In genomic region chr11:95764267-95764898, GRCh38 we compare ENCODE assay signal across 9 cellular contexts. TPM values are rescaled to one million over a fixed set of nuclear protein-coding genes. Genes with fewer than 3 reads are reported as not detected.
DNase-seq lines count a peak whose midpoint lies in the region; ATAC-seq and TF ChIP-seq lines count a peak whose summit lies in the region.
"Had no signal": no experiment of that assay in that cellular context is flagged by ENCODE, and none has a peak within 500 bp of the region (broad histone marks: within the 10 kb centered on the region; RNA-seq: fewer than 3 reads in every experiment).

No MANE protein-coding gene starts in this region.

- H3K4me1 ChIP-seq in body of pancreas = no peaks in the 10 kb centered on the region
- peaks cover 0 to 11% of the 10 kb centered on the region in 2 donors for H3K4me1 ChIP-seq in thyroid gland

- TF ChIP-seq POLR2A in body of pancreas (IDR thresholded peaks at IDR 0.05) (no peak), thyroid gland (IDR thresholded peaks at IDR 0.05) (no peak)

- no peaks in the 10 kb centered on the region for H3K9me3 ChIP-seq in body of pancreas
- no peaks in the 10 kb centered on the region for H3K9me3 ChIP-seq in thyroid gland

- peaks cover 4% of the 10 kb centered on the region for H3K36me3 Mint-ChIP-seq in activated CD8-positive, alpha-beta memory T cell treated with anti-CD3 and anti-CD28 coated beads, Interleukin-2, amount 10 ng/mL, durations not matched to agents 7 days and 5 days
- H3K36me3 Mint-ChIP-seq in activated T-helper 2 cell treated with anti-CD3 and anti-CD28 coated beads, Interferon-gamma antibody, Interleukin-2, Interleukin-4, amounts not matched to agents 10 μg/mL and 5 μg/mL and 100 μg/mL, durations not matched to agents 14 hours and 24 hours and 36 hours (ENCODE audit: low read depth) = peaks cover 11% of the 10 kb centered on the region

- H3K27ac ChIP-seq in body of pancreas (no peak overlapping the region), thyroid gland (no peak overlapping the region)

- no peak overlapping the region for H3K4me3 Mint-ChIP-seq in activated CD8-positive, alpha-beta memory T cell treated with anti-CD3 and anti-CD28 coated beads, Interleukin-2, amount 10 ng/mL, durations not matched to agents 7 days and 5 days
- no peak overlapping the region for H3K4me3 Mint-ChIP-seq in activated T-helper 2 cell treated with anti-CD3 and anti-CD28 coated beads, Interferon-gamma antibody, Interleukin-2, Interleukin-4, amounts not matched to agents 10 μg/mL and 5 μg/mL and 100 μg/mL, durations not matched to agents 14 hours and 24 hours and 36 hours (ENCODE audit: low read depth)
- H3K4me3 Mint-ChIP-seq: dendritic cell treated with granulocyte-macrophage colony-stimulating factor and Interleukin-4, amounts not matched to agents 40 ng/mL and 50 ng/mL, for 4 days had no signal

- H3K36me3 ChIP-seq in body of pancreas (replicated peaks in 1 of 2; ENCODE audit: insufficient read depth in 1 of 2, low read depth in 2 of 2) = no peaks in the 10 kb centered on the region
- H3K36me3 ChIP-seq in thyroid gland = no peaks in the 10 kb centered on the region

- H3K27me3 Mint-ChIP-seq in activated CD8-positive, alpha-beta memory T cell treated with anti-CD3 and anti-CD28 coated beads, Interleukin-2, amount 10 ng/mL, durations not matched to agents 7 days and 5 days = peaks cover 6% of the 10 kb centered on the region
- no peaks in the 10 kb centered on the region for H3K27me3 Mint-ChIP-seq in activated T-helper 2 cell treated with anti-CD3 and anti-CD28 coated beads, Interferon-gamma antibody, Interleukin-2, Interleukin-4, amounts not matched to agents 10 μg/mL and 5 μg/mL and 100 μg/mL, durations not matched to agents 14 hours and 24 hours and 36 hours (ENCODE audit: low read depth)
- H3K27me3 Mint-ChIP-seq: dendritic cell treated with granulocyte-macrophage colony-stimulating factor and Interleukin-4, amounts not matched to agents 40 ng/mL and 50 ng/mL, for 4 days had no signal

- H3K27ac Mint-ChIP-seq in activated CD8-positive, alpha-beta memory T cell treated with anti-CD3 and anti-CD28 coated beads, Interleukin-2, amount 10 ng/mL, durations not matched to agents 7 days and 5 days = no peak overlapping the region
- no peak overlapping the region for H3K27ac Mint-ChIP-seq in activated T-helper 2 cell treated with anti-CD3 and anti-CD28 coated beads, Interferon-gamma antibody, Interleukin-2, Interleukin-4, amounts not matched to agents 10 μg/mL and 5 μg/mL and 100 μg/mL, durations not matched to agents 14 hours and 24 hours and 36 hours
- H3K27ac Mint-ChIP-seq: dendritic cell treated with granulocyte-macrophage colony-stimulating factor and Interleukin-4, amounts not matched to agents 40 ng/mL and 50 ng/mL, for 4 days had no signal

- H3K4me3 ChIP-seq in body of pancreas (no peak overlapping the region), thyroid gland (replicated peaks in 1 of 3) (no peak overlapping the region)

- H3K4me1 Mint-ChIP-seq in activated CD8-positive, alpha-beta memory T cell treated with anti-CD3 and anti-CD28 coated beads, Interleukin-2, amount 10 ng/mL, durations not matched to agents 7 days and 5 days = no peaks in the 10 kb centered on the region
- peaks cover 15% of the 10 kb centered on the region for H3K4me1 Mint-ChIP-seq in activated T-helper 2 cell treated with anti-CD3 and anti-CD28 coated beads, Interferon-gamma antibody, Interleukin-2, Interleukin-4, amounts not matched to agents 10 μg/mL and 5 μg/mL and 100 μg/mL, durations not matched to agents 14 hours and 24 hours and 36 hours (ENCODE audit: low read depth)

- H3K27me3 ChIP-seq in body of pancreas (no peaks in the 10 kb centered on the region), thyroid gland (no peaks in the 10 kb centered on the region)

- no peaks in the 10 kb centered on the region for H3K9me3 Mint-ChIP-seq in activated CD8-positive, alpha-beta memory T cell treated with anti-CD3 and anti-CD28 coated beads, Interleukin-2, amount 10 ng/mL, durations not matched to agents 7 days and 5 days (ENCODE audit: low read depth)
- H3K9me3 Mint-ChIP-seq in activated T-helper 2 cell treated with anti-CD3 and anti-CD28 coated beads, Interferon-gamma antibody, Interleukin-2, Interleukin-4, amounts not matched to agents 10 μg/mL and 5 μg/mL and 100 μg/mL, durations not matched to agents 14 hours and 24 hours and 36 hours = no peaks in the 10 kb centered on the region
- H3K9me3 Mint-ChIP-seq: dendritic cell treated with granulocyte-macrophage colony-stimulating factor and Interleukin-4, amounts not matched to agents 40 ng/mL and 50 ng/mL, for 4 days had no signal

- ATAC-seq in activated CD8-positive, alpha-beta memory T cell treated with anti-CD3 and anti-CD28 coated beads, Interleukin-2, amount 10 ng/mL, durations not matched to agents 7 days and 5 days = peak; percentile 80
- ATAC-seq in HG03066 (IDR thresholded peaks at IDR 0.05; ENCODE audit: low read depth, unreplicated experiment) (peak; percentile 62), body of pancreas (peak; percentile 81)

- peak; percentile 47 to 76 (median 73) for TF ChIP-seq CTCF in body of pancreas (IDR thresholded peaks at IDR 0.05)
- TF ChIP-seq CTCF in thyroid gland (IDR thresholded peaks at IDR 0.05) = peak; percentile 44 to 83 (median 62)

- no peak for DNase-seq in activated CD8-positive, alpha-beta memory T cell treated with anti-CD3 and anti-CD28 coated beads, Interleukin-2, amount 10 ng/mL, durations not matched to agents 7 days and 5 days
- no peak for DNase-seq in activated CD8-positive, alpha-beta memory T cell treated with anti-CD3 and anti-CD28 coated beads, Interleukin-2, amount 50 U/mL, for 48 hours
- DNase-seq in NCI-H446 treated with DMSO at 0.1 percent for 48 hours (lab: John Stamatoyannopoulos, UW) (peak; percentile 68), body of pancreas (no peak), inferior parietal cortex (ENCODE audit: extremely low spot score) (peak; percentile 78), thyroid gland (no peak)
- DNase-seq in activated T-helper 2 cell treated with anti-CD3 and anti-CD28 coated beads, Interferon-gamma antibody, Interleukin-2, Interleukin-4, amounts not matched to agents 10 μg/mL and 5 μg/mL and 100 μg/mL, durations not matched to agents 14 hours and 24 hours and 36 hours (ENCODE audit: low spot score) = no peak

- 17% methylated on average over 4 of the region's 4 CpGs for WGBS in body of pancreas, 2 donors
- 18 to 19% methylated on average over 4 of the region's 4 CpGs for WGBS in thyroid gland, 2 donors

- intact Hi-C loops in body of pancreas (cut with DNase I) = loop anchor here (10.0 kb wide), 1 partner anchor 790 kb away; the partner anchor contains the start of genes CWC15 and KDM4D
- intact Hi-C loops in thyroid gland (cut with DNase I) = loop anchor here (5.0 to 10.0 kb wide), 2 partner anchors 60 to 612 kb away; no protein-coding TSS in a partner anchor
- intact Hi-C loops in activated T-helper 2 cell treated with anti-CD3 and anti-CD28 coated beads, Interferon-gamma antibody, Interleukin-2, Interleukin-4, amounts not matched to agents 10 μg/mL and 5 μg/mL and 100 μg/mL, durations not matched to agents 14 hours and 24 hours and 36 hours (cut with micrococcal nuclease) = loop anchor here (1.0 to 5.0 kb wide), 5 partner anchors 50 to 697 kb away; no protein-coding TSS in a partner anchor

- CTCF ChIA-PET in activated CD8-positive, alpha-beta memory T cell treated with anti-CD3 and anti-CD28 coated beads, Interleukin-2, amount 10 ng/mL, durations not matched to agents 7 days and 5 days (lab: Charles Lee) = interaction anchor here (0.9 to 7.4 kb wide), 6 partner anchors 8 to 629 kb away, joined by 3 to 57 read pairs (median 4); partner anchors contain the start of genes CEP57 and FAM76B

RNA-seq across cellular contexts. Expression of gene FAM76B, which starts 25.2 kb away (rescaled TPM):
- 10 to 100 TPM; 50.4 to 51.3 TPM for total RNA-seq in activated CD8-positive, alpha-beta memory T cell treated with anti-CD3 and anti-CD28 coated beads, Interleukin-2, amount 10 ng/mL, durations not matched to agents 7 days and 5 days
- total RNA-seq in body of pancreas = 10 to 100 TPM; 23.9 to 29.7 TPM
- total RNA-seq in thyroid gland = 10 to 100 TPM; 37.4 to 61.9 (median 46.8) TPM
- 46.6 and 49.7 TPM in 2 replicates for total RNA-seq in activated T-helper 2 cell treated with anti-CD3 and anti-CD28 coated beads, Interferon-gamma antibody, Interleukin-2, Interleukin-4, amounts not matched to agents 10 μg/mL and 5 μg/mL and 100 μg/mL, durations not matched to agents 14 hours and 24 hours and 36 hours

RNA-seq across cellular contexts. Expression of gene CEP57, which starts 25.9 kb away (rescaled TPM):
- total RNA-seq in activated CD8-positive, alpha-beta memory T cell treated with anti-CD3 and anti-CD28 coated beads, Interleukin-2, amount 10 ng/mL, durations not matched to agents 7 days and 5 days = 10 to 100 TPM; 80.6 to 92.4 TPM
- total RNA-seq in body of pancreas = 10 to 100 TPM; 30.4 to 72.8 TPM
- 10 to 100 TPM; 41.3 to 57.7 (median 53.7) TPM for total RNA-seq in thyroid gland
- 88.3 and 94.5 TPM in 2 replicates for total RNA-seq in activated T-helper 2 cell treated with anti-CD3 and anti-CD28 coated beads, Interferon-gamma antibody, Interleukin-2, Interleukin-4, amounts not matched to agents 10 μg/mL and 5 μg/mL and 100 μg/mL, durations not matched to agents 14 hours and 24 hours and 36 hours

Comparison
In these comparisons a context has a peak if more than half of its experiments do, and no peak if none do; other contexts are left out.
1. DNase-seq: peak in NCI-H446 treated with DMSO at 0.1 percent for 48 hours (single experiment) and inferior parietal cortex (single experiment); none in activated CD8-positive, alpha-beta memory T cell treated with anti-CD3 and anti-CD28 coated beads, Interleukin-2, amount 10 ng/mL, durations not matched to agents 7 days and 5 days (single experiment), activated CD8-positive, alpha-beta memory T cell treated with anti-CD3 and anti-CD28 coated beads, Interleukin-2, amount 50 U/mL, for 48 hours (single experiment), body of pancreas (0 of 4), thyroid gland (0 of 2) and activated T-helper 2 cell treated with anti-CD3 and anti-CD28 coated beads, Interferon-gamma antibody, Interleukin-2, Interleukin-4, amounts not matched to agents 10 μg/mL and 5 μg/mL and 100 μg/mL, durations not matched to agents 14 hours and 24 hours and 36 hours (single experiment).
2. Peak in every context shown above with its lines, with median percentiles within 50 percentile points of each other: ATAC-seq.